Comparison of ENCODE assay signal across 14 cellular contexts in the genomic region with DNA sequence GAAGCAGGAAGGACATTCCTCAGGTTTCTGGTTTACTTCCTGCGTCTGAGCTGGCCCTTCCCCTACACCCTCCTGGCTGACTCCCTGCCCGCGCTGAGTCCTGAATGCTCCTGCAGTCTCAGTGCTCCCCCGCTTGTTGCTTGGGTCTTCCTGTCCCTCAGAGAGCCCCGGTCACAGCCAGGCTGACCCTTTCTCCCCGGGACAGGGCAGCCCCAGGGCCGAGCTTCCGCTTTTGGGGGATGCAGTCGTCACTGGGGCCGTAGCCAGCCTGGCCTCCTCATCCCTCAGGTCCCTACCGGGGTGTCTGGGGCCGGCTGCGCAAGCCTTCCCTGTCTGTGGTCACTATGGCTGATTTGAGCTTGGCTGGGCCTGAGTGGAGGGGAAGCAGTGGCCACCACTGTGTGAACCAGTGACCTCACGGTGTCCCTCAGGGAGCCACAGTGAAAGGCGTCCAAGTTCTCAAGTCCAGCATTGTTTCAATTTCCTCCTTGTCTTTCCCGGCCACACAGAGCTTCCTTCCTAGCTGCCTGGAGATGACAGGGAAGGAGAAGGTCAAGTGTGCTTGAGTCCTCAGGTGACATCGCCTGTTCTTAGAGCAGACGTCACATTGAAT. TPM values are rescaled to one million over a fixed set of nuclear protein-coding genes. Genes with fewer than 3 reads are reported as not detected.
DNase-seq lines count a peak whose midpoint lies in the region; ATAC-seq and TF ChIP-seq lines count a peak whose summit lies in the region.
"Had no signal": no experiment of that assay in that cellular context is flagged by ENCODE, and none has a peak within 500 bp of the region (broad histone marks: within the 10 kb centered on the region; RNA-seq: fewer than 3 reads in every experiment).

No MANE protein-coding gene starts in this region.

- intact Hi-C loops in CD4-positive, alpha-beta T cell (cut with DNase I, micrococcal nuclease) = no loop called here

- peak in 1 of 10 experiments; percentile 19 for DNase-seq in CD4-positive, alpha-beta T cell
- DNase-seq in RPMI7951 (ENCODE audit: low read depth) = peak; percentile 50
- DNase-seq in effector memory CD8-positive, alpha-beta T cell = no peak
- no peak for DNase-seq in naive thymus-derived CD8-positive, alpha-beta T cell
- no peak for DNase-seq in HEK293T (ENCODE audit: extremely low spot score)
- no peak for DNase-seq in GM03348 (ENCODE audit: low spot score)
- DNase-seq in MV-4-11 (lab: John Stamatoyannopoulos, UW) = no peak
- DNase-seq: mesenchymal stem cell; NCI-H446 treated with DMSO at 0.1 percent for 48 hours; stimulated activated CD4-positive, alpha-beta T cell treated with anti-CD3 and anti-CD28 coated beads, Interleukin-15, amount 100 ng/mL, for 24 hours; stimulated activated naive CD4-positive, alpha-beta T cell treated with Interleukin-2 at 50 U/mL for 16 hours had no signal

- H3K4me1 Mint-ChIP-seq in CD4-positive, alpha-beta T cell (ENCODE audit: low read depth) = peaks cover 22% of the 10 kb centered on the region
- peaks cover 21 to 39% of the 10 kb centered on the region in 2 donors for H3K4me1 Mint-ChIP-seq in effector memory CD8-positive, alpha-beta T cell (ENCODE audit: low read depth in 2 of 2)
- peaks cover 6 to 37% (median 25%) of the 10 kb centered on the region in 4 donors for H3K4me1 Mint-ChIP-seq in naive thymus-derived CD8-positive, alpha-beta T cell

- no peak overlapping the region for H3K4me3 Mint-ChIP-seq in CD4-positive, alpha-beta T cell
- H3K4me3 Mint-ChIP-seq in effector memory CD8-positive, alpha-beta T cell = no peak overlapping the region
- H3K4me3 Mint-ChIP-seq in naive thymus-derived CD8-positive, alpha-beta T cell = peak overlapping the region in 1 of 10 donors; percentile 19

- H3K9me3 Mint-ChIP-seq in CD4-positive, alpha-beta T cell = peaks cover under 1% of the 10 kb centered on the region
- H3K9me3 Mint-ChIP-seq in effector memory CD8-positive, alpha-beta T cell = peaks cover 3 to 8% of the 10 kb centered on the region in 2 donors
- H3K9me3 Mint-ChIP-seq in naive thymus-derived CD8-positive, alpha-beta T cell = peaks cover 0 to 8% (median 0%) of the 10 kb centered on the region in 9 donors

- peak overlapping the region; percentile 38 for H3K27ac ChIP-seq in CD4-positive, alpha-beta T cell (ENCODE audit: low read depth, low read length)
- H3K27ac ChIP-seq: C4-2B, SK-N-MC had no signal

- no peak for TF ChIP-seq CTCF in CD4-positive, alpha-beta T cell (IDR thresholded peaks at IDR 0.05)

- no peaks in the 10 kb centered on the region for H3K27me3 ChIP-seq in CD4-positive, alpha-beta T cell (ENCODE audit: control insufficient read depth, insufficient read depth, low read length)

- POLR2A ChIA-PET in CD4-positive, alpha-beta T cell (lab: Charles Lee) = no interaction called here
- POLR2A ChIA-PET in naive thymus-derived CD8-positive, alpha-beta T cell (lab: Charles Lee) = no interaction called here
- POLR2A ChIA-PET in HEK293T (lab: Yijun Ruan, JAX) = no interaction called here

- no peaks in the 10 kb centered on the region for H3K9me3 ChIP-seq in CD4-positive, alpha-beta T cell (ENCODE audit: control insufficient read depth, low read length)

- peak overlapping the region; percentile 64 for H3K27ac Mint-ChIP-seq in CD4-positive, alpha-beta T cell
- H3K27ac Mint-ChIP-seq in effector memory CD8-positive, alpha-beta T cell = peak overlapping the region; percentile 31 to 35
- H3K27ac Mint-ChIP-seq in naive thymus-derived CD8-positive, alpha-beta T cell = peak overlapping the region; percentile 48 to 89 (median 75)

- no peak for ATAC-seq in CD4-positive, alpha-beta T cell (ENCODE audit: poor library complexity)
- no peak for ATAC-seq in effector memory CD8-positive, alpha-beta T cell (replicated peaks)
- no peak for ATAC-seq in naive thymus-derived CD8-positive, alpha-beta T cell
- no peak for ATAC-seq in GM19395 (IDR thresholded peaks at IDR 0.05; ENCODE audit: unreplicated experiment)

- no peaks in the 10 kb centered on the region for H3K27me3 Mint-ChIP-seq in CD4-positive, alpha-beta T cell
- no peaks in the 10 kb centered on the region for H3K27me3 Mint-ChIP-seq in effector memory CD8-positive, alpha-beta T cell
- H3K27me3 Mint-ChIP-seq in naive thymus-derived CD8-positive, alpha-beta T cell = no peaks in the 10 kb centered on the region

- CTCF ChIA-PET in CD4-positive, alpha-beta T cell (lab: Charles Lee) = no interaction called here
- CTCF ChIA-PET in HEK293T (lab: Yijun Ruan, JAX) = no interaction called here

- peaks cover 70% of the 10 kb centered on the region for H3K36me3 Mint-ChIP-seq in CD4-positive, alpha-beta T cell (ENCODE audit: low read depth)
- peaks cover 75% of the 10 kb centered on the region for H3K36me3 Mint-ChIP-seq in effector memory CD8-positive, alpha-beta T cell (ENCODE audit: insufficient read depth)
- peaks cover 7 to 54% (median 12%) of the 10 kb centered on the region in 3 donors for H3K36me3 Mint-ChIP-seq in naive thymus-derived CD8-positive, alpha-beta T cell

TF ChIP-seq in HEK293T, 16 proteins besides CTCF, POLR2A, EP300 and RAD21:
- no peak for TF ChIP-seq SP1 (IDR thresholded peaks at IDR 0.05)
- no peak for TF ChIP-seq ELF4 (IDR thresholded peaks at IDR 0.05)
- TF ChIP-seq FOXK2 (IDR thresholded peaks at IDR 0.05) = no peak
- no peak for TF ChIP-seq LEF1 (IDR thresholded peaks at IDR 0.05; ENCODE audit: borderline replicate concordance)

RNA-seq across cellular contexts. Expression of a gene that starts 34.1 kb away (rescaled TPM):
- total RNA-seq in CD4-positive, alpha-beta T cell = 10 to 100 TPM; 34.6 to 39.3 TPM
- total RNA-seq in RPMI7951 (2014; rRNA removed; shearing (Covaris generic)) = 4.8 and 5.6 TPM in 2 replicates
- 10 to 100 TPM; 24.9 to 27.2 TPM for total RNA-seq in naive thymus-derived CD8-positive, alpha-beta T cell
- polyA plus RNA-seq in naive thymus-derived CD8-positive, alpha-beta T cell = 10 to 100 TPM; 37.8 to 43.6 (median 42.3) TPM

RNA-seq across cellular contexts. Expression of a gene that starts 50.1 kb away (rescaled TPM):
- 100 to 1,000 TPM; 139 TPM for total RNA-seq in CD4-positive, alpha-beta T cell
- 0.20 TPM in 1 of 2 replicates, not detected in the other for total RNA-seq in RPMI7951 (2014; rRNA removed; shearing (Covaris generic))
- total RNA-seq in naive thymus-derived CD8-positive, alpha-beta T cell = 100 to 1,000 TPM; 131 to 132 TPM
- 100 to 1,000 TPM; 163 to 190 (median 169) TPM for polyA plus RNA-seq in naive thymus-derived CD8-positive, alpha-beta T cell

Comparison
In these comparisons a context has a peak if more than half of its experiments do, and no peak if none do; other contexts are left out.
1. RNA of a gene that starts 50.1 kb away (total RNA-seq): 139 TPM in CD4-positive, alpha-beta T cell and 131 to 132 TPM in naive thymus-derived CD8-positive, alpha-beta T cell; 0.20 TPM in RPMI7951; every median in the first group is over 100 times any median in the second.
2. Peak in every context shown above with its lines, with median percentiles within 50 percentile points of each other: H3K27ac Mint-ChIP-seq.